Comparison of ENCODE assay signal across 26 cellular contexts in genomic region chr11:69864930-69865661, GRCh38. TPM values are rescaled to one million over a fixed set of nuclear protein-coding genes. Genes with fewer than 3 reads are reported as not detected.
A peak's percentile ranks its signal among the peaks of the same experiment; 100 is the strongest.
DNase-seq lines count a peak whose midpoint lies in the region; ATAC-seq and TF ChIP-seq lines count a peak whose summit lies in the region.
"Had no signal": no experiment of that assay in that cellular context is flagged by ENCODE, and none has a peak within 500 bp of the region (broad histone marks: within the 10 kb centered on the region; RNA-seq: fewer than 3 reads in every experiment).

No MANE protein-coding gene starts in this region.

- H3K9me3 ChIP-seq in neural progenitor cell (ENCODE audit: low read depth) = no peaks in the 10 kb centered on the region
- H3K9me3 ChIP-seq in BE2C = no peaks in the 10 kb centered on the region
- no peaks in the 10 kb centered on the region for H3K9me3 ChIP-seq in SJCRH30 (replicated peaks)
- H3K9me3 ChIP-seq: BLaER1 treated with 17β-estradiol and CSF1 and Interleukin-3, amounts not matched to agents 10 nM and 100 nM; Caco-2 had no signal

- H3K27ac Mint-ChIP-seq in WTC11 (no peak overlapping the region), neural progenitor cell (peak overlapping the region; percentile 87)
- H3K27ac Mint-ChIP-seq: CD4-positive, alpha-beta memory T cell had no signal

- H4K20me1 ChIP-seq in neural progenitor cell (ENCODE audit: low read depth) = no peaks in the 10 kb centered on the region

- peaks cover 3% of the 10 kb centered on the region for H3K27me3 ChIP-seq in H7 (ENCODE audit: control insufficient read depth, insufficient read depth, low read length)
- H3K27me3 ChIP-seq in neural progenitor cell = no peaks in the 10 kb centered on the region
- no peaks in the 10 kb centered on the region for H3K27me3 ChIP-seq in BE2C
- peaks cover 22% of the 10 kb centered on the region for H3K27me3 ChIP-seq in SJCRH30

- H3K27me3 Mint-ChIP-seq in WTC11 (ENCODE audit: low read depth) (peaks cover 2% of the 10 kb centered on the region; the same call in 1 of the 2 replicates), neural progenitor cell (ENCODE audit: insufficient read depth, low read depth) (peaks cover 18% of the 10 kb centered on the region)

- H3K4me3 Mint-ChIP-seq in WTC11 = no peak overlapping the region
- no peak overlapping the region for H3K4me3 Mint-ChIP-seq in neural progenitor cell
- H3K4me3 Mint-ChIP-seq: CD4-positive, alpha-beta memory T cell had no signal

- H3K4me1 Mint-ChIP-seq in WTC11 (peaks cover 23% of the 10 kb centered on the region), neural progenitor cell (peaks cover 53% of the 10 kb centered on the region)
- H3K4me1 Mint-ChIP-seq: CD4-positive, alpha-beta memory T cell had no signal

- no peak for ATAC-seq in WTC11
- ATAC-seq: GM12878, Right ventricle myocardium inferior had no signal

- no peak overlapping the region for H3K4me2 ChIP-seq in neural progenitor cell
- H3K4me2 ChIP-seq: BLaER1 treated with 17β-estradiol and CSF1 and Interleukin-3, amounts not matched to agents 10 nM and 100 nM had no signal

- H3F3A ChIP-seq in neural progenitor cell (ENCODE audit: low read depth) = peaks cover 14% of the 10 kb centered on the region

- peak; percentile 25 for DNase-seq in H7
- no peak for DNase-seq in WTC11 (ENCODE audit: low spot score)
- peak; percentile 44 for DNase-seq in islet precursor cell
- DNase-seq in neural progenitor cell (ENCODE audit: low spot score) = no peak
- no peak for DNase-seq in BE2C
- no peak for DNase-seq in NCI-H510A (lab: John Stamatoyannopoulos, UW)
- DNase-seq in NCI-H1694 (lab: John Stamatoyannopoulos, UW) = no peak
- DNase-seq in SJCRH30 = no peak
- DNase-seq: ACHN; CD4-positive, alpha-beta memory T cell; DMS 273 treated with DMSO at 0.1 percent for 48 hours; DMS79 treated with DMSO at 0.1 percent for 48 hours; HCEC 1CT; IMR-90; MV-4-11; NCI-H1105 treated with DMSO at 0.1 percent for 48 hours; NCI-H2081; NCI-H2171; NCI-H345; NCI-H524 treated with DMSO at 0.1 percent for 48 hours; OCI-M1 had no signal

- no peaks in the 10 kb centered on the region for H3K79me2 ChIP-seq in neural progenitor cell (ENCODE audit: low read depth)

- no peaks in the 10 kb centered on the region for H3K36me3 Mint-ChIP-seq in WTC11
- no peaks in the 10 kb centered on the region for H3K36me3 Mint-ChIP-seq in neural progenitor cell
- H3K36me3 Mint-ChIP-seq: CD4-positive, alpha-beta memory T cell had no signal

- no peak overlapping the region for H3K4me3 ChIP-seq in H7 (ENCODE audit: insufficient read depth, low read depth, low read length)
- no peak overlapping the region for H3K4me3 ChIP-seq in neural progenitor cell
- H3K4me3 ChIP-seq in BE2C (ENCODE audit: low read depth, low read length) = no peak overlapping the region
- H3K4me3 ChIP-seq in SJCRH30 = no peak overlapping the region
- H3K4me3 ChIP-seq: BLaER1 treated with 17β-estradiol and CSF1 and Interleukin-3, amounts not matched to agents 10 nM and 100 nM; GM12878 had no signal

- H3K36me3 ChIP-seq in H7 (replicated peaks; ENCODE audit: control insufficient read depth, insufficient read depth, low read length) = no peaks in the 10 kb centered on the region
- no peaks in the 10 kb centered on the region for H3K36me3 ChIP-seq in neural progenitor cell
- H3K36me3 ChIP-seq in BE2C = no peaks in the 10 kb centered on the region
- no peaks in the 10 kb centered on the region for H3K36me3 ChIP-seq in SJCRH30
- H3K36me3 ChIP-seq: BLaER1 treated with 17β-estradiol and CSF1 and Interleukin-3, amounts not matched to agents 10 nM and 100 nM had no signal

- no peak overlapping the region for H2AFZ ChIP-seq in neural progenitor cell (replicated peaks)

- CTCF ChIA-PET in WTC11 (lab: Charles Lee) = interaction anchor here (1.8 to 2.4 kb wide), 3 partner anchors 17 to 53 kb away, joined by 6 to 8 read pairs (median 6); no protein-coding TSS in a partner anchor

- no peaks in the 10 kb centered on the region for H3K9me3 Mint-ChIP-seq in WTC11
- no peaks in the 10 kb centered on the region for H3K9me3 Mint-ChIP-seq in neural progenitor cell
- H3K9me3 Mint-ChIP-seq: CD4-positive, alpha-beta memory T cell had no signal

- H3K9ac ChIP-seq in neural progenitor cell = no peak overlapping the region
- H3K9ac ChIP-seq: BLaER1 treated with 17β-estradiol and CSF1 and Interleukin-3, amounts not matched to agents 10 nM and 100 nM had no signal

- peaks cover 26% of the 10 kb centered on the region for H3K4me1 ChIP-seq in neural progenitor cell
- H3K4me1 ChIP-seq in BE2C = no peaks in the 10 kb centered on the region
- no peaks in the 10 kb centered on the region for H3K4me1 ChIP-seq in SJCRH30
- H3K4me1 ChIP-seq: Caco-2 had no signal

- POLR2A ChIA-PET in WTC11 (lab: Charles Lee) = no interaction called here

- no peak for TF ChIP-seq CTCF in WTC11 (IDR thresholded peaks at IDR 0.05)
- no peak for TF ChIP-seq CTCF in neural progenitor cell (IDR thresholded peaks at IDR 0.05)
- TF ChIP-seq CTCF in BE2C (IDR thresholded peaks at IDR 0.05; ENCODE audit: low read depth, low read length) = no peak

- H3K27ac ChIP-seq in neural progenitor cell = no peak overlapping the region
- H3K27ac ChIP-seq in SJCRH30 = no peak overlapping the region
- H3K27ac ChIP-seq: BLaER1 treated with 17β-estradiol and CSF1 and Interleukin-3, amounts not matched to agents 10 nM and 100 nM had no signal

TF ChIP-seq in WTC11, 78 proteins besides CTCF, POLR2A, EP300 and RAD21:
- no peak for TF ChIP-seq EMX1 (CRISPR knock-in tag; IDR thresholded peaks at IDR 0.05)
- TF ChIP-seq, protein P1, sequence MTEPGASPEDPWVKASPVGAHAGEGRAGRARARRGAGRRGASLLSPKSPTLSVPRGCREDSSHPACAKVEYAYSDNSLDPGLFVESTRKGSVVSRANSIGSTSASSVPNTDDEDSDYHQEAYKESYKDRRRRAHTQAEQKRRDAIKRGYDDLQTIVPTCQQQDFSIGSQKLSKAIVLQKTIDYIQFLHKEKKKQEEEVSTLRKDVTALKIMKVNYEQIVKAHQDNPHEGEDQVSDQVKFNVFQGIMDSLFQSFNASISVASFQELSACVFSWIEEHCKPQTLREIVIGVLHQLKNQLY (CRISPR knock-in tag; IDR thresholded peaks at IDR 0.05) = no peak
- TF ChIP-seq ZNF423 (CRISPR knock-in tag; IDR thresholded peaks at IDR 0.05) = 0 out of 2 replicates have a peak, but pooled peaks have one; percentile 28

RNA-seq across cellular contexts. Expression of gene FGF3, which starts 45.9 kb away (rescaled TPM):
- 0.15 TPM in 1 of 2 replicates, not detected in the other for total RNA-seq in H7 (2014; rRNA removed; shearing (Covaris generic))
- total RNA-seq in WTC11 (2021) (not detected in 3 replicates), neural progenitor cell (ENCODE audit: low replicate concordance) (not detected in 2 replicates)
- polyA plus RNA-seq in BE2C (2012; ENCODE audit: insufficient read depth, insufficient read length, low read depth) = not detected
- not detected in 2 replicates for total RNA-seq in SJCRH30 (2014; rRNA removed; shearing (Covaris generic))
- total RNA-seq: Caco-2; CD4-positive, alpha-beta memory T cell; GM12878; IMR-90; Right ventricle myocardium inferior; SK-MEL-5 had no signal
- polyA plus RNA-seq: CD4-positive, alpha-beta memory T cell; GM12878; IMR-90 had no signal

Comparison
In these comparisons a context has a peak if more than half of its experiments do, and no peak if none do; other contexts are left out.
1. DNase-seq: peak in H7 (single experiment) and islet precursor cell (single experiment); none in WTC11 (single experiment), neural progenitor cell (single experiment), BE2C (single experiment), NCI-H510A (single experiment), NCI-H1694 (single experiment) and SJCRH30 (0 of 2).